In genomic region chr19:28516415-28516872, GRCh38 we compare ENCODE assay signal across 24 cellular contexts.
"Had no signal": no experiment of that assay in that cellular context is flagged by ENCODE, and none has a peak within 500 bp of the region (broad histone marks: within the 10 kb centered on the region; RNA-seq: fewer than 3 reads in every experiment).

No MANE protein-coding gene starts in this region.

- H3K9ac ChIP-seq: neural progenitor cell, parathyroid adenoma had no signal

- H3K27me3 Mint-ChIP-seq: naive B cell, progenitor cell of endocrine pancreas had no signal

- H3K4me2 ChIP-seq: neural progenitor cell had no signal

- H3K27ac Mint-ChIP-seq: mesothelial cell of epicardium; naive B cell; nephron; neural progenitor cell; progenitor cell of endocrine pancreas; stimulated activated effector memory CD8-positive, alpha-beta T cell treated with anti-CD3 and anti-CD28 coated beads, Interleukin-12 subunit alpha, Interleukin-12 subunit beta, amount 100 ng/mL, for 72 hours had no signal

- H3K4me1 ChIP-seq: left lung, neural progenitor cell, parathyroid adenoma, right atrium auricular region, transverse colon, upper lobe of right lung, uterus had no signal

- H3K4me1 Mint-ChIP-seq: mesothelial cell of epicardium; naive B cell; stimulated activated effector memory CD8-positive, alpha-beta T cell treated with anti-CD3 and anti-CD28 coated beads, Interleukin-12 subunit alpha, Interleukin-12 subunit beta, amount 100 ng/mL, for 72 hours had no signal

- DNase-seq: dorsolateral prefrontal cortex; effector CD4-positive, alpha-beta T cell; head of caudate nucleus; kidney; left cardiac atrium; left lung; mesenchymal stem cell; mucosa of descending colon; naive B cell; stimulated activated CD4-positive, alpha-beta T cell treated with anti-CD3 and anti-CD28 coated beads, Interleukin-2, amount 100 ng/mL, for 24 hours; stimulated activated CD4-positive, alpha-beta T cell treated with anti-CD3 and anti-CD28 coated beads, Interleukin-4, amount 100 ng/mL, for 24 hours; stimulated activated naive CD8-positive, alpha-beta T cell treated with anti-CD3 and anti-CD28 coated beads, Interleukin-15, Interleukin-2, amounts not matched to agents 100 U/mL and 50 U/mL, for 24 hours; transverse colon; upper lobe of right lung; uterus had no signal

- H3K27me3 ChIP-seq: left lung, neural progenitor cell, right atrium auricular region, transverse colon, upper lobe of right lung, uterus had no signal

- H3K27ac ChIP-seq: dorsolateral prefrontal cortex, left lung, neural progenitor cell, parathyroid adenoma, right atrium auricular region, transverse colon, upper lobe of right lung, uterus had no signal

- H3K36me3 ChIP-seq: left lung, neural progenitor cell, right atrium auricular region, transverse colon, upper lobe of right lung, uterus had no signal

- ATAC-seq: left cardiac atrium; left lung; mucosa of descending colon; sciatic nerve; stimulated activated effector memory CD8-positive, alpha-beta T cell treated with anti-CD3 and anti-CD28 coated beads, Interleukin-12 subunit alpha, Interleukin-12 subunit beta, amount 100 ng/mL, for 72 hours; stimulated activated naive CD8-positive, alpha-beta T cell treated with anti-CD3 and anti-CD28 coated beads, Interleukin-15, Interleukin-2, amounts not matched to agents 100 U/mL and 50 U/mL, for 24 hours; upper lobe of right lung had no signal

- H3K4me3 Mint-ChIP-seq: mesothelial cell of epicardium; naive B cell; nephron; neural progenitor cell; stimulated activated effector memory CD8-positive, alpha-beta T cell treated with anti-CD3 and anti-CD28 coated beads, Interleukin-12 subunit alpha, Interleukin-12 subunit beta, amount 100 ng/mL, for 72 hours had no signal

- H3K4me3 ChIP-seq: dorsolateral prefrontal cortex, left lung, mucosa of descending colon, neural progenitor cell, right atrium auricular region, transverse colon, upper lobe of right lung, uterus had no signal

- FAIRE-seq: frontal cortex, kidney had no signal

- H3K9me3 ChIP-seq: left lung, mucosa of descending colon, right atrium auricular region, transverse colon, upper lobe of right lung, uterus had no signal

- H3K36me3 Mint-ChIP-seq: mesothelial cell of epicardium; naive B cell; neural progenitor cell; stimulated activated effector memory CD8-positive, alpha-beta T cell treated with anti-CD3 and anti-CD28 coated beads, Interleukin-12 subunit alpha, Interleukin-12 subunit beta, amount 100 ng/mL, for 72 hours had no signal

- H2AFZ ChIP-seq: neural progenitor cell, parathyroid adenoma had no signal

- H3K79me2 ChIP-seq: parathyroid adenoma had no signal

- H3K9me3 Mint-ChIP-seq: mesothelial cell of epicardium, neural progenitor cell had no signal
